ENCODE assay signal across 22 cellular contexts in the genomic region with DNA sequence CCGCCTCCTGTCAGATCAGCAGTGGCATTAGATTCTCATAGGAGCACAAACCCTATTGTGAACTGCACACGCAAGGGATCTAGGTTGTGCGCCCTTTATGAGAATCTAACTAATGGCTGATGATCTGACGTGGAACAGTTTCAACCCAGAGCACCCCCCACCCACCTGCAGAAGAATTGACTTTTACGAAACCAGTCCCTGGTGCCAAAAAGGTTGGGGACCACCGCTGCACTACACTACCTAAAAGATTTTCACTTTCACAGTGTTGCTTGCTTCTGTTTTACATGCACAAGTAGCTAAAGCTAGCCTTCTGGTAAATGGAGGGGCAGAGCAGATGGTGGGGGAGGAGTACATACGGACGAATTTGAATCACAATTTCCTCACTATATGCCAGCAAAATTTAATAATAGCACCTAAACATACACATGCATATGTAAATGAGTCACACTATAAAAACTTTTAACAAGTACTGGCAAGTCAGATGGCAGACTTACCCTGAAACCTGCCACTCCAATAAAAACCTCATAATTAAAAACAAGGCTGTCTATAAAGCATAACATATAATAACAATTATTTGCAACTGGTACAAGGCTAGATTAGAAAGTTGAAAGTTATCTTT. TPM values are rescaled to one million over a fixed set of nuclear protein-coding genes. Genes with fewer than 3 reads are reported as not detected.
A peak's percentile ranks its signal among the peaks of the same experiment; 100 is the strongest.
DNase-seq lines count a peak whose midpoint lies in the region; ATAC-seq, FAIRE-seq and TF ChIP-seq lines count a peak whose summit lies in the region.
"Had no signal": no experiment of that assay in that cellular context is flagged by ENCODE, and none has a peak within 500 bp of the region (broad histone marks: within the 10 kb centered on the region; RNA-seq: fewer than 3 reads in every experiment).

No MANE protein-coding gene starts in this region.

- H4K8ac ChIP-seq in H1 (ENCODE audit: extremely low read depth, insufficient read depth, low read length) = no peak overlapping the region

- no peak overlapping the region for H3K18ac ChIP-seq in H1 (ENCODE audit: extremely low read depth, low read length)

- H3K9me3 ChIP-seq in H1 (ENCODE audit: insufficient read depth in 2 of 2, low read depth in 1 of 2, low read length in 1 of 2) = no peaks in the 10 kb centered on the region
- no peaks in the 10 kb centered on the region for H3K9me3 ChIP-seq in HepG2 (ENCODE audit: low read length)
- no peaks in the 10 kb centered on the region for H3K9me3 ChIP-seq in aorta (ENCODE audit: control insufficient read depth, low read length)
- H3K9me3 ChIP-seq: BLaER1 treated with 17β-estradiol and CSF1 and Interleukin-3, amounts not matched to agents 10 nM and 100 nM; MG63; SJCRH30 had no signal

- H3K79me1 ChIP-seq in H1 (ENCODE audit: low read depth, low read length) = no peaks in the 10 kb centered on the region

- 72% methylated on average over 8 of the region's 8 CpGs; no CpG with 5 or more reads in 1 of the 2 experiments for WGBS in H1 (ENCODE audit: extremely low coverage in 1 of 2, insufficient coverage in 1 of 2, insufficient read length in 1 of 2, insufficient replicate concordance in 2 of 2, low coverage in 1 of 2, low lambda C conversion rate in 2 of 2, missing lambda C conversion rate in 1 of 2), 2 experiments
- 26% methylated on average over 8 of the region's 8 CpGs for WGBS in HepG2 (ENCODE audit: low lambda C conversion rate)
- WGBS in aorta, 2 donors = 79 to 91% methylated on average over 8 of the region's 8 CpGs

- H3K79me2 ChIP-seq in H1 (ENCODE audit: control insufficient read depth in 1 of 2, insufficient read depth in 2 of 2, low read length in 2 of 2) (no peaks in the 10 kb centered on the region), HepG2 (ENCODE audit: insufficient read depth, low read length) (no peaks in the 10 kb centered on the region)

- 0 out of 2 replicates have a peak overlapping the region, but pooled peaks have one; percentile 24 for H2AFZ ChIP-seq in H1 (ENCODE audit: low read length)
- no peak overlapping the region for H2AFZ ChIP-seq in HepG2 (ENCODE audit: low read length)

- H3K4me2 ChIP-seq in H1 (ENCODE audit: insufficient read depth in 1 of 2, low read depth in 2 of 2, low read length in 2 of 2) (no peak overlapping the region), HepG2 (ENCODE audit: low read depth, low read length) (no peak overlapping the region)

- no peak overlapping the region for H3K23ac ChIP-seq in H1 (ENCODE audit: insufficient read length)

- TF ChIP-seq POLR2A in H1 (IDR thresholded peaks at IDR 0.05; ENCODE audit: control extremely low read depth in 1 of 2, low read depth in 2 of 2, low read length in 2 of 2) (no peak), HepG2 (IDR thresholded peaks at IDR 0.05; ENCODE audit: insufficient read depth in 1 of 2, low read depth in 2 of 2, low read length in 2 of 2) (no peak)

- H3K4ac ChIP-seq in H1 (replicated peaks; ENCODE audit: insufficient read length, low read depth, low read length) = no peak overlapping the region

- no peak for ATAC-seq in HepG2
- no peak for ATAC-seq in aorta (ENCODE audit: low FRiP score)
- ATAC-seq in GM21786 (IDR thresholded peaks at IDR 0.05; ENCODE audit: unreplicated experiment) = no peak
- ATAC-seq: T-cell had no signal

- no peak overlapping the region for H2BK120ac ChIP-seq in H1 (replicated peaks; ENCODE audit: low read depth, low read length)

- POLR2A ChIA-PET in H1 (lab: Charles Lee; ENCODE audit: partially characterized antibody) = no interaction called here
- POLR2A ChIA-PET in HepG2 (lab: Yijun Ruan, JAX) = no interaction called here

- H3K9ac ChIP-seq in H1 (replicated peaks in 1 of 4; ENCODE audit: extremely low read depth in 1 of 4, low read depth in 3 of 4, low read length in 3 of 4) (no peak overlapping the region), HepG2 (ENCODE audit: insufficient read depth, low read depth, low read length) (no peak overlapping the region)
- H3K9ac ChIP-seq: BLaER1 treated with 17β-estradiol and CSF1 and Interleukin-3, amounts not matched to agents 10 nM and 100 nM had no signal

- TF ChIP-seq EP300 in H1 (IDR thresholded peaks at IDR 0.05; ENCODE audit: borderline replicate concordance in 1 of 2, low read depth in 2 of 2, low read length in 2 of 2) (no peak), HepG2 (IDR thresholded peaks at IDR 0.05; ENCODE audit: low read depth in 2 of 2, low read length in 2 of 2) (no peak), HepG2 (CRISPR knock-in tag; IDR thresholded peaks at IDR 0.05; ENCODE audit: borderline replicate concordance) (no peak)

- CTCF ChIA-PET in H1 (lab: Charles Lee; ENCODE audit: partially characterized antibody) (interaction anchor here (0.6 to 2.6 kb wide), 2 partner anchors 15 to 23 kb away, joined by 3 to 13 read pairs; partner anchors contain the start of gene CDKN2B), HepG2 (lab: Yijun Ruan, JAX; ENCODE audit: low intra/inter-chr PET ratio, low total read pairs) (no interaction called here)

- H3K4me1 ChIP-seq in H1 (replicated peaks in 1 of 4; ENCODE audit: control insufficient read depth in 3 of 4, insufficient read depth in 4 of 4, low read length in 3 of 4) (no peaks in the 10 kb centered on the region), HepG2 (ENCODE audit: insufficient read depth, low read length) (peaks cover 6% of the 10 kb centered on the region; the same call in 1 of the 2 replicates), aorta (ENCODE audit: control insufficient read depth in 1 of 2, insufficient read depth in 2 of 2, low read length in 2 of 2) (no peaks in the 10 kb centered on the region)
- H3K4me1 ChIP-seq: SJCRH30 had no signal

- H4K91ac ChIP-seq in H1 (replicated peaks; ENCODE audit: insufficient read length, low read length) = no peak overlapping the region

- BruUV-seq in HepG2 (replicated peaks; lab: Mats Ljungman, UMichigan) = no TSS peak

- H2BK15ac ChIP-seq in H1 (ENCODE audit: low read length) = no peak overlapping the region

- H2BK12ac ChIP-seq in H1 (ENCODE audit: low read depth, low read length) = no peak overlapping the region

- intact Hi-C loops in HepG2 (cut with micrococcal nuclease; ENCODE audit: unreplicated experiment) (no loop called here), aorta (cut with DNase I) (no loop called here)

- H3K4me3 ChIP-seq in H1 (ENCODE audit: extremely low read depth in 1 of 4, insufficient read depth in 2 of 4, low read depth in 3 of 4, low read length in 4 of 4) (no peak overlapping the region), HepG2 (replicated peaks in 1 of 3; ENCODE audit: insufficient read depth in 1 of 3, low read depth in 2 of 3, low read length in 3 of 3) (no peak overlapping the region), aorta (ENCODE audit: low read length in 2 of 2) (no peak overlapping the region)
- H3K4me3 ChIP-seq: BLaER1 treated with 17β-estradiol and CSF1 and Interleukin-3, amounts not matched to agents 10 nM and 100 nM; MG63; SJCRH30 had no signal

- FAIRE-seq in H1 (lab: Jason Lieb, UNC) (no peak), HepG2 (lab: Jason Lieb, UNC) (no peak)
- FAIRE-seq: G401.6, GM12892, H54 had no signal

- no peak overlapping the region for H2BK20ac ChIP-seq in H1 (ENCODE audit: low read length)

- H3K27ac ChIP-seq in H1 (ENCODE audit: low read depth, low read length) = no peak overlapping the region
- no peak overlapping the region for H3K27ac ChIP-seq in HepG2 (ENCODE audit: extremely low read length, insufficient read depth, low read length)
- H3K27ac ChIP-seq in aorta (ENCODE audit: low read depth in 1 of 2, low read length in 2 of 2) = no peak overlapping the region
- H3K27ac ChIP-seq: BLaER1 treated with 17β-estradiol and CSF1 and Interleukin-3, amounts not matched to agents 10 nM and 100 nM; SJCRH30 had no signal

- in situ Hi-C loops in HepG2 (cut with HindIII; ENCODE audit: extremely low pct_ligation_motif_present, low pct_unique_long_range_greater_than_20kb) = loop anchor here (10.0 kb wide), 1 partner anchor 218 kb away; no protein-coding TSS in a partner anchor

- no peak overlapping the region for H3K56ac ChIP-seq in H1 (replicated peaks; ENCODE audit: insufficient read length, low read depth, low read length)

- H3K27me3 ChIP-seq in H1 (replicated peaks in 1 of 4; ENCODE audit: control insufficient read depth in 3 of 4, extremely low read depth in 1 of 4, insufficient read depth in 3 of 4, low read length in 3 of 4) (no peaks in the 10 kb centered on the region), HepG2 (ENCODE audit: control insufficient read depth in 1 of 2, insufficient read depth in 2 of 2, low read length in 2 of 2) (no peaks in the 10 kb centered on the region), aorta (ENCODE audit: control insufficient read depth in 1 of 2, insufficient read depth in 2 of 2, low read length in 1 of 2) (no peaks in the 10 kb centered on the region)
- H3K27me3 ChIP-seq: BLaER1 treated with 17β-estradiol and CSF1 and Interleukin-3, amounts not matched to agents 10 nM and 100 nM; MG63; SJCRH30 had no signal

- no peaks in the 10 kb centered on the region for H3K23me2 ChIP-seq in H1 (ENCODE audit: low read depth, low read length)

- H3K36me3 ChIP-seq in H1 (ENCODE audit: control insufficient read depth in 2 of 4, insufficient read depth in 4 of 4, low read length in 3 of 4) = no peaks in the 10 kb centered on the region
- H3K36me3 ChIP-seq in HepG2 (replicated peaks in 1 of 2; ENCODE audit: control insufficient read depth in 1 of 2, insufficient read depth in 2 of 2, low read length in 2 of 2) = no peaks in the 10 kb centered on the region
- no peaks in the 10 kb centered on the region for H3K36me3 ChIP-seq in aorta (ENCODE audit: control insufficient read depth in 1 of 2, insufficient read depth in 2 of 2, low read length in 1 of 2)
- H3K36me3 ChIP-seq: MG63 had no signal

- H4K20me1 ChIP-seq in H1 (replicated peaks in 1 of 2; ENCODE audit: control insufficient read depth in 1 of 2, insufficient read depth in 2 of 2, low read length in 2 of 2) = no peaks in the 10 kb centered on the region
- H4K20me1 ChIP-seq in HepG2 (ENCODE audit: insufficient read depth, low read length) = no peaks in the 10 kb centered on the region
- H4K20me1 ChIP-seq: BLaER1 treated with 17β-estradiol and CSF1 and Interleukin-3, amounts not matched to agents 10 nM and 100 nM had no signal

- peak; percentile 12 to 69 for DNase-seq in NCI-H524 (lab: John Stamatoyannopoulos, UW)
- DNase-seq in NCI-H524 treated with DMSO at 0.1 percent for 48 hours (lab: John Stamatoyannopoulos, UW) = no peak
- DNase-seq in NCI-H1694 treated with DMSO at 0.1 percent for 48 hours (lab: John Stamatoyannopoulos, UW) = peak; percentile 86
- no peak for DNase-seq in H1 (ENCODE audit: low read depth in 1 of 2, low spot score in 2 of 2)
- DNase-seq in HepG2 (ENCODE audit: low spot score) = no peak
- no peak for DNase-seq in GM19240 (ENCODE audit: insufficient read length, low spot score)
- DNase-seq in aorta = no peak
- DNase-seq: 8988T; CD4-positive, alpha-beta memory T cell; MG63; NCI-H1048; NCI-H1436; NCI-H2029 treated with DMSO at 0.1 percent for 48 hours; NCI-H446; SJCRH30; T-cell had no signal

- H2AK5ac ChIP-seq in H1 (ENCODE audit: low read depth, low read length) = no peak overlapping the region

- no peak overlapping the region for H4K5ac ChIP-seq in H1 (ENCODE audit: insufficient read length, low read depth, low read length)

- no peak for TF ChIP-seq CTCF in H1 (IDR thresholded peaks at IDR 0.05; ENCODE audit: control extremely low read depth in 1 of 3, insufficient read depth in 1 of 3, low read depth in 1 of 3, low read length in 3 of 3)
- no peak for TF ChIP-seq CTCF in HepG2 (CRISPR knock-in tag; IDR thresholded peaks at IDR 0.05)

- no peak overlapping the region for H2BK5ac ChIP-seq in H1 (ENCODE audit: low read depth, low read length)

- no peak for TF ChIP-seq RAD21 in H1 (IDR thresholded peaks at IDR 0.05 in 1 of 2, conservative IDR thresholded peaks at IDR 0.05 in 1 of 2; ENCODE audit: low read depth in 2 of 2, low read length in 2 of 2)
- TF ChIP-seq RAD21 in HepG2 (CRISPR knock-in tag; IDR thresholded peaks at IDR 0.05) = no peak

- no peak overlapping the region for H3K14ac ChIP-seq in H1 (ENCODE audit: insufficient read length)

RNA-seq across cellular contexts. Expression of gene CDKN2B, which starts 24.0 kb away (rescaled TPM):
- total RNA-seq in H1 (2021; fragmentation: NEBNext Ultra II Directional; extraction: Animal tissue kit (Norgen Biotek cat#: 25700)) = 0.31 and 0.88 TPM in 2 replicates
- polyA plus RNA-seq in H1 (2011; rRNA removed) (0.11 and 0.20 TPM in 2 replicates), HepG2 (2011; rRNA removed) (1.5 and 2.3 TPM in 2 replicates), aorta (10 to 100 TPM in 1 of 2 donors, 1 to 10 TPM in 1; 5.3 to 12.9 TPM)
- polyA plus RNA-seq in H1 (2011; cell fraction: cytosol; rRNA removed) = 0.06 TPM
- polyA plus RNA-seq in H1 (2011; cell fraction: nucleus; rRNA removed) = 0.07 TPM
- 0.10 to 0.80 TPM (median 0.17 TPM) in 4 replicates for polyA plus RNA-seq in H1 (2012, experiment 1 of 2)
- not detected for polyA plus RNA-seq in H1 (2012, experiment 2 of 2)
- polyA plus RNA-seq in H1 (2013, experiment 1 of 2) = 0.10 TPM
- polyA plus RNA-seq in H1 (2013, experiment 2 of 2) = 0.15 TPM
- polyA minus RNA-seq in H1 (2011; rRNA and poly(A)+ RNA removed) = not detected in 2 replicates
- not detected for polyA minus RNA-seq in H1 (2011; cell fraction: cytosol; rRNA and poly(A)+ RNA removed)
- polyA minus RNA-seq in H1 (2011; cell fraction: nucleus; rRNA and poly(A)+ RNA removed) = 2.1 TPM
- total RNA-seq in HepG2 (2016; rRNA removed; fragmentation: Illumina TruSeq; extraction: Trizol) (0.83 and 1.4 TPM in 2 replicates), aorta (1 to 10 TPM; 4.5 to 4.8 TPM)
- 0.09 and 0.20 TPM in 2 replicates for total RNA-seq in HepG2 (2016; cell fraction: cytosol; rRNA removed; fragmentation: Illumina TruSeq; extraction: Trizol; ENCODE audit: low read depth)
- total RNA-seq in HepG2 (2016; cell fraction: insoluble cytoplasmic fraction; rRNA removed; fragmentation: Illumina TruSeq; extraction: Trizol) = 0.73 and 1.3 TPM in 2 replicates
- 0.41 and 0.46 TPM in 2 replicates for total RNA-seq in HepG2 (2016; cell fraction: membrane; rRNA removed; fragmentation: Illumina TruSeq; extraction: Trizol)
- total RNA-seq in HepG2 (2016; cell fraction: nucleus; rRNA removed; fragmentation: Illumina TruSeq; extraction: Trizol) = 0.69 and 0.90 TPM in 2 replicates
- polyA plus RNA-seq in HepG2 (2011; cell fraction: cytosol; rRNA removed) = 1.4 and 1.7 TPM in 2 replicates
- polyA plus RNA-seq in HepG2 (2011; cell fraction: nucleus; rRNA removed) = 5.9 and 8.6 TPM in 2 replicates
- polyA plus RNA-seq in HepG2 (2012) = 0.48 and 1.5 TPM in 2 replicates
- 0.10 and 0.12 TPM in 2 replicates for polyA plus RNA-seq in HepG2 (2016; cell fraction: cytosol; fragmentation: Illumina TruSeq; extraction: Trizol; ENCODE audit: low read depth)
- 1.1 and 1.4 TPM in 2 replicates for polyA plus RNA-seq in HepG2 (2016; cell fraction: insoluble cytoplasmic fraction; fragmentation: Illumina TruSeq; extraction: Trizol; ENCODE audit: low read depth)
- 0.26 and 0.31 TPM in 2 replicates for polyA plus RNA-seq in HepG2 (2016; cell fraction: membrane; fragmentation: Illumina TruSeq; extraction: Trizol; ENCODE audit: low read depth)
- 3.1 and 3.7 TPM in 2 replicates for polyA plus RNA-seq in HepG2 (2016; cell fraction: nucleus; fragmentation: Illumina TruSeq; extraction: Trizol; ENCODE audit: insufficient read depth, low read depth)
- 0.54 and 6.2 TPM in 2 replicates for polyA minus RNA-seq in HepG2 (2011; rRNA and poly(A)+ RNA removed; ENCODE audit: low replicate concordance)
- polyA minus RNA-seq in HepG2 (2011; cell fraction: cytosol; rRNA and poly(A)+ RNA removed) = 0.40 and 1.1 TPM in 2 replicates
- polyA minus RNA-seq in HepG2 (2011; cell fraction: nucleus; rRNA and poly(A)+ RNA removed) = 2.4 and 3.4 TPM in 2 replicates
- total RNA-seq: Daoy had no signal

RNA-seq across cellular contexts. Expression of gene CDKN2B-AS1, which starts 38.5 kb away (rescaled TPM):
- total RNA-seq in H1 (2021; fragmentation: NEBNext Ultra II Directional; extraction: Animal tissue kit (Norgen Biotek cat#: 25700)) = not detected in 2 replicates
- polyA plus RNA-seq in H1 (2011; rRNA removed) (not detected in 2 replicates), HepG2 (2011; rRNA removed) (1.8 and 2.3 TPM in 2 replicates), aorta (1 to 10 TPM in 1 of 2 donors, under 1 TPM in 1; 0.97 to 8.0 TPM)
- polyA plus RNA-seq in H1 (2011; cell fraction: cytosol; rRNA removed) = not detected
- polyA plus RNA-seq in H1 (2011; cell fraction: nucleus; rRNA removed) = not detected
- not detected in 4 replicates for polyA plus RNA-seq in H1 (2012, experiment 1 of 2)
- not detected for polyA plus RNA-seq in H1 (2012, experiment 2 of 2)
- polyA plus RNA-seq in H1 (2013, experiment 1 of 2) = not detected
- polyA plus RNA-seq in H1 (2013, experiment 2 of 2) = not detected
- polyA minus RNA-seq in H1 (2011; rRNA and poly(A)+ RNA removed) = not detected in 2 replicates
- polyA minus RNA-seq in H1 (2011; cell fraction: cytosol; rRNA and poly(A)+ RNA removed) = not detected
- polyA minus RNA-seq in H1 (2011; cell fraction: nucleus; rRNA and poly(A)+ RNA removed) = not detected
- total RNA-seq in HepG2 (2016; rRNA removed; fragmentation: Illumina TruSeq; extraction: Trizol) (0.64 and 0.77 TPM in 2 replicates), aorta (1 to 10 TPM in 1 of 2 donors, under 1 TPM in 1; 0.58 to 1.2 TPM)
- total RNA-seq in HepG2 (2016; cell fraction: cytosol; rRNA removed; fragmentation: Illumina TruSeq; extraction: Trizol; ENCODE audit: low read depth) = 0.35 TPM in 1 of 2 replicates, not detected in the other
- total RNA-seq in HepG2 (2016; cell fraction: insoluble cytoplasmic fraction; rRNA removed; fragmentation: Illumina TruSeq; extraction: Trizol) = 0.31 and 0.78 TPM in 2 replicates
- total RNA-seq in HepG2 (2016; cell fraction: membrane; rRNA removed; fragmentation: Illumina TruSeq; extraction: Trizol) = 0.31 and 0.76 TPM in 2 replicates
- total RNA-seq in HepG2 (2016; cell fraction: nucleus; rRNA removed; fragmentation: Illumina TruSeq; extraction: Trizol) = 1.1 TPM in 1 of 2 replicates, not detected in the other
- polyA plus RNA-seq in HepG2 (2011; cell fraction: cytosol; rRNA removed) = 0.78 and 1.1 TPM in 2 replicates
- 1.3 and 1.6 TPM in 2 replicates for polyA plus RNA-seq in HepG2 (2011; cell fraction: nucleus; rRNA removed)
- 0.27 TPM in 1 of 2 replicates, not detected in the other for polyA plus RNA-seq in HepG2 (2012)
- polyA plus RNA-seq in HepG2 (2016; cell fraction: cytosol; fragmentation: Illumina TruSeq; extraction: Trizol; ENCODE audit: low read depth) = 0.35 and 0.36 TPM in 2 replicates
- 0.41 and 0.54 TPM in 2 replicates for polyA plus RNA-seq in HepG2 (2016; cell fraction: insoluble cytoplasmic fraction; fragmentation: Illumina TruSeq; extraction: Trizol; ENCODE audit: low read depth)
- 0.39 and 0.51 TPM in 2 replicates for polyA plus RNA-seq in HepG2 (2016; cell fraction: membrane; fragmentation: Illumina TruSeq; extraction: Trizol; ENCODE audit: low read depth)
- polyA plus RNA-seq in HepG2 (2016; cell fraction: nucleus; fragmentation: Illumina TruSeq; extraction: Trizol; ENCODE audit: insufficient read depth, low read depth) = 0.47 and 1.1 TPM in 2 replicates
- 12.7 TPM in 1 of 2 replicates, not detected in the other for polyA minus RNA-seq in HepG2 (2011; rRNA and poly(A)+ RNA removed; ENCODE audit: low replicate concordance)
- polyA minus RNA-seq in HepG2 (2011; cell fraction: cytosol; rRNA and poly(A)+ RNA removed) = not detected in 2 replicates
- 2.1 and 2.7 TPM in 2 replicates for polyA minus RNA-seq in HepG2 (2011; cell fraction: nucleus; rRNA and poly(A)+ RNA removed)
- total RNA-seq: Daoy had no signal

RNA-seq across cellular contexts. Expression of gene CDKN2A, which starts 38.9 kb away (rescaled TPM):
- total RNA-seq in H1 (2021; fragmentation: NEBNext Ultra II Directional; extraction: Animal tissue kit (Norgen Biotek cat#: 25700)) = 0.69 and 0.73 TPM in 2 replicates
- polyA plus RNA-seq in H1 (2011; rRNA removed) (0.51 and 0.91 TPM in 2 replicates), HepG2 (2011; rRNA removed) (4.8 and 7.4 TPM in 2 replicates), aorta (1 to 10 TPM; 6.8 to 9.4 TPM)
- polyA plus RNA-seq in H1 (2011; cell fraction: cytosol; rRNA removed) = 0.52 TPM
- polyA plus RNA-seq in H1 (2011; cell fraction: nucleus; rRNA removed) = 0.50 TPM
- polyA plus RNA-seq in H1 (2012, experiment 1 of 2) = 0.21 to 0.46 TPM (median 0.37 TPM) in 3 of 4 replicates, not detected in the other
- polyA plus RNA-seq in H1 (2012, experiment 2 of 2) = 0.56 TPM
- polyA plus RNA-seq in H1 (2013, experiment 1 of 2) = 0.85 TPM
- 0.77 TPM for polyA plus RNA-seq in H1 (2013, experiment 2 of 2)
- polyA minus RNA-seq in H1 (2011; rRNA and poly(A)+ RNA removed) = not detected in 2 replicates
- 1.1 TPM for polyA minus RNA-seq in H1 (2011; cell fraction: cytosol; rRNA and poly(A)+ RNA removed)
- polyA minus RNA-seq in H1 (2011; cell fraction: nucleus; rRNA and poly(A)+ RNA removed) = 3.7 TPM
- total RNA-seq in HepG2 (2016; rRNA removed; fragmentation: Illumina TruSeq; extraction: Trizol) (4.2 TPM in 2 replicates), aorta (1 to 10 TPM; 2.3 to 3.8 TPM)
- 1.9 and 3.2 TPM in 2 replicates for total RNA-seq in HepG2 (2016; cell fraction: cytosol; rRNA removed; fragmentation: Illumina TruSeq; extraction: Trizol; ENCODE audit: low read depth)
- total RNA-seq in HepG2 (2016; cell fraction: insoluble cytoplasmic fraction; rRNA removed; fragmentation: Illumina TruSeq; extraction: Trizol) = 4.0 and 4.4 TPM in 2 replicates
- 3.2 and 4.1 TPM in 2 replicates for total RNA-seq in HepG2 (2016; cell fraction: membrane; rRNA removed; fragmentation: Illumina TruSeq; extraction: Trizol)
- 1.3 and 1.7 TPM in 2 replicates for total RNA-seq in HepG2 (2016; cell fraction: nucleus; rRNA removed; fragmentation: Illumina TruSeq; extraction: Trizol)
- polyA plus RNA-seq in HepG2 (2011; cell fraction: cytosol; rRNA removed) = 6.0 and 6.8 TPM in 2 replicates
- 4.8 and 7.1 TPM in 2 replicates for polyA plus RNA-seq in HepG2 (2011; cell fraction: nucleus; rRNA removed)
- polyA plus RNA-seq in HepG2 (2012) = 1.3 and 2.3 TPM in 2 replicates
- 2.5 and 3.2 TPM in 2 replicates for polyA plus RNA-seq in HepG2 (2016; cell fraction: cytosol; fragmentation: Illumina TruSeq; extraction: Trizol; ENCODE audit: low read depth)
- 5.0 and 6.3 TPM in 2 replicates for polyA plus RNA-seq in HepG2 (2016; cell fraction: insoluble cytoplasmic fraction; fragmentation: Illumina TruSeq; extraction: Trizol; ENCODE audit: low read depth)
- 3.5 and 3.6 TPM in 2 replicates for polyA plus RNA-seq in HepG2 (2016; cell fraction: membrane; fragmentation: Illumina TruSeq; extraction: Trizol; ENCODE audit: low read depth)
- polyA plus RNA-seq in HepG2 (2016; cell fraction: nucleus; fragmentation: Illumina TruSeq; extraction: Trizol; ENCODE audit: insufficient read depth, low read depth) = 4.3 and 4.4 TPM in 2 replicates
- 3.3 and 67.7 TPM in 2 replicates for polyA minus RNA-seq in HepG2 (2011; rRNA and poly(A)+ RNA removed; ENCODE audit: low replicate concordance)
- 3.8 and 4.1 TPM in 2 replicates for polyA minus RNA-seq in HepG2 (2011; cell fraction: cytosol; rRNA and poly(A)+ RNA removed)
- 3.2 and 3.9 TPM in 2 replicates for polyA minus RNA-seq in HepG2 (2011; cell fraction: nucleus; rRNA and poly(A)+ RNA removed)
- total RNA-seq: Daoy had no signal

Comparison
In these comparisons a context has a peak if more than half of its experiments do, and no peak if none do; other contexts are left out.
1. DNase-seq: peak in NCI-H524 (2 of 2) and NCI-H1694 treated with DMSO at 0.1 percent for 48 hours (single experiment); none in NCI-H524 treated with DMSO at 0.1 percent for 48 hours (single experiment), H1 (0 of 2), HepG2 (single experiment), GM19240 (single experiment) and aorta (0 of 2).